1 cellular context compared by ENCODE assay signal in the genomic region with DNA sequence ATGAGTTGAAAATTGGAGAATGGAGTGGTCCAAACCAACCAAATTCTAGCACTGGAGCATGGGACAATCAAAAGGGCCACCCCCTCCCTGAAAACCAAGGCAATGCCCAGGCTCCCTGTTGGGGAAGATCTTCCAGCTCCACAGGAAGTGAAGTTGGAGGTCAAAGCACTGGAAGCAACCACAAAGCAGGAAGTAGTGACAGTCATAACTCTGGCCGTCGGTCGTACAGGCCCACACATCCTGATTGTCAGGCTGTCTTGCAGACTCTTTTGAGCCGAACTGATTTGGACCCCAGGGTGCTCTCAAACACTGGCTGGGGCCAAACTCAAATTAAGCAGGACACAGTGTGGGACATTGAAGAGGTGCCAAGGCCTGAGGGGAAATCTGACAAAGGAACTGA.
TF ChIP-seq lines count a peak whose summit lies in the region.

No MANE protein-coding gene starts in this region.

TF ChIP-seq in IMR-90, 13 proteins besides CTCF, POLR2A, EP300 and RAD21 (continued from another document):
- TF ChIP-seq, protein P1, sequence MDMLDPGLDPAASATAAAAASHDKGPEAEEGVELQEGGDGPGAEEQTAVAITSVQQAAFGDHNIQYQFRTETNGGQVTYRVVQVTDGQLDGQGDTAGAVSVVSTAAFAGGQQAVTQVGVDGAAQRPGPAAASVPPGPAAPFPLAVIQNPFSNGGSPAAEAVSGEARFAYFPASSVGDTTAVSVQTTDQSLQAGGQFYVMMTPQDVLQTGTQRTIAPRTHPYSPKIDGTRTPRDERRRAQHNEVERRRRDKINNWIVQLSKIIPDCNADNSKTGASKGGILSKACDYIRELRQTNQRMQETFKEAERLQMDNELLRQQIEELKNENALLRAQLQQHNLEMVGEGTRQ (IDR thresholded peaks at IDR 0.05; ENCODE audit: low read depth, low read length), result no peak
